20 cellular contexts compared by ENCODE assay signal in the genomic region with DNA sequence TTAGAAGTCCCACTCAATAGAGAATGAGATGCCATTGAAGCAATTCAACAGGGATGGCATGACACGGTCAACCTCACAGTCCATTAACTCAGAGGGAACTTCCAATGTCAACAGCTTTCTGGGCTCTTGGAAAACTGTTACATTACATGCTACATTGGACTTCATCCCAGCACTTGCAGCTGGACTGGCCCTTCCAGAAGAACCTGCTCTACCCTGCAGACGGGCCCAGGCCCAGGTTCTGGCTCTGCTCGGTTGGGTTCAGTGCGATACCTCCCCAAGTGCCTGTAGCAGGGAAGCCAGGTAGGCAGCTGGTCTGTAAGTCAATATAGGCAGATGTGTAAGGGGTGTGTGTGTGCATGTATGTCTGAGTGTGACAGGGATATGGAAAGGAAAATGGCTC. TPM values are rescaled to one million over a fixed set of nuclear protein-coding genes. Genes with fewer than 3 reads are reported as not detected.
DNase-seq lines count a peak whose midpoint lies in the region; ATAC-seq and TF ChIP-seq lines count a peak whose summit lies in the region.
"Had no signal": no experiment of that assay in that cellular context is flagged by ENCODE, and none has a peak within 500 bp of the region (broad histone marks: within the 10 kb centered on the region; RNA-seq: fewer than 3 reads in every experiment).

No MANE protein-coding gene starts in this region.

- dilution Hi-C loops in mammary epithelial cell (cut with HindIII; ENCODE audit: low sequenced_read_pairs), result no loop called here

- 91% methylated on average over 4 of the region's 4 CpGs for WGBS in mammary epithelial cell (ENCODE audit: low coverage, missing lambda C conversion rate)
- 45% methylated on average over 4 of the region's 4 CpGs for WGBS in prostate gland

- H3K36me3 ChIP-seq in breast epithelium (no peaks in the 10 kb centered on the region), mammary epithelial cell (ENCODE audit: insufficient read depth, low read length) (peaks cover 1% of the 10 kb centered on the region), prostate gland (no peaks in the 10 kb centered on the region)
- H3K36me3 ChIP-seq: HAP-1 had no signal

- BruUV-seq in mammary epithelial cell (replicated peaks; lab: Mats Ljungman, UMichigan), result no TSS peak

- TF ChIP-seq CTCF in breast epithelium (IDR thresholded peaks at IDR 0.05), result no peak
- TF ChIP-seq CTCF in mammary epithelial cell (conservative IDR thresholded peaks at IDR 0.05 in 1 of 2, IDR thresholded peaks at IDR 0.05 in 1 of 2; ENCODE audit: extremely low read depth in 1 of 2, insufficient read depth in 1 of 2, low read depth in 1 of 2, low read length in 2 of 2), result no peak
- no peak for TF ChIP-seq CTCF in prostate gland (IDR thresholded peaks at IDR 0.05)

- peak overlapping the region; percentile 8 to 48 for H3K27ac ChIP-seq in breast epithelium
- no peak overlapping the region for H3K27ac ChIP-seq in mammary epithelial cell (ENCODE audit: insufficient read depth, low read depth, low read length)
- no peak overlapping the region for H3K27ac ChIP-seq in prostate gland
- H3K27ac ChIP-seq: 22Rv1, A549, C4-2B, GM23248 had no signal

- ATAC-seq in HG02884 (IDR thresholded peaks at IDR 0.05; ENCODE audit: unreplicated experiment) (no peak), GM21723 (IDR thresholded peaks at IDR 0.05; ENCODE audit: unreplicated experiment) (no peak), GM18868 (IDR thresholded peaks at IDR 0.05; ENCODE audit: unreplicated experiment) (no peak)
- ATAC-seq: A549, GM12878, HepG2 had no signal

- CTCF ChIA-PET in mammary epithelial cell (lab: Charles Lee; ENCODE audit: low non-redundant PET), result no interaction called here

- no peak for TF ChIP-seq POLR2A in breast epithelium (IDR thresholded peaks at IDR 0.05)
- TF ChIP-seq POLR2A in prostate gland (IDR thresholded peaks at IDR 0.05), result no peak

- H3K4me1 ChIP-seq in breast epithelium, result no peaks in the 10 kb centered on the region
- no peaks in the 10 kb centered on the region for H3K4me1 ChIP-seq in mammary epithelial cell (ENCODE audit: insufficient read depth, low read length)
- no peaks in the 10 kb centered on the region for H3K4me1 ChIP-seq in prostate gland (replicated peaks)
- H3K4me1 ChIP-seq: A549, HAP-1 had no signal

- H3K27me3 ChIP-seq in breast epithelium (no peaks in the 10 kb centered on the region), mammary epithelial cell (ENCODE audit: insufficient read depth, low read length) (no peaks in the 10 kb centered on the region), prostate gland (replicated peaks; ENCODE audit: insufficient read depth) (no peaks in the 10 kb centered on the region)

- in situ Hi-C loops in mammary epithelial cell (cut with MboI; ENCODE audit: low sequenced_read_pairs in 2 of 2) (no loop called here), G401 (cut with HindIII; ENCODE audit: low sequenced_read_pairs) (no loop called here)

- no peak overlapping the region for H3K4me3 ChIP-seq in breast epithelium
- no peak overlapping the region for H3K4me3 ChIP-seq in mammary epithelial cell (replicated peaks in 1 of 3; ENCODE audit: insufficient read depth in 1 of 3, low read depth in 2 of 3, low read length in 3 of 3)
- H3K4me3 ChIP-seq in prostate gland, result no peak overlapping the region
- H3K4me3 ChIP-seq: A549, GM12878, GM23248, HAP-1 had no signal

- no peak overlapping the region for H3K9ac ChIP-seq in mammary epithelial cell (ENCODE audit: insufficient read depth, low read length)
- H3K9ac ChIP-seq: GM23248 had no signal

- intact Hi-C loops in breast epithelium (cut with DNase I; ENCODE audit: low total_unique reads), result no loop called here
- intact Hi-C loops in mammary epithelial cell (cut with micrococcal nuclease), result no loop called here
- intact Hi-C loops in prostate gland (cut with DNase I), result no loop called here

- H3K4me2 ChIP-seq in mammary epithelial cell (ENCODE audit: insufficient read depth, low read depth, low read length), result no peak overlapping the region
- H3K4me2 ChIP-seq: A549 had no signal

- no peaks in the 10 kb centered on the region for H4K20me1 ChIP-seq in mammary epithelial cell (ENCODE audit: insufficient read depth, low read length)

- H2AFZ ChIP-seq in mammary epithelial cell (ENCODE audit: low read depth, low read length), result no peak overlapping the region
- H2AFZ ChIP-seq: GM23248 had no signal

- H3K9me3 ChIP-seq in breast epithelium (no peaks in the 10 kb centered on the region), mammary epithelial cell (replicated peaks; ENCODE audit: insufficient read depth, low read length) (no peaks in the 10 kb centered on the region), prostate gland (no peaks in the 10 kb centered on the region)
- H3K9me3 ChIP-seq: A549, HAP-1 had no signal

- DNase-seq in breast epithelium (ENCODE audit: low spot score in 2 of 2) (no peak), mammary epithelial cell (no peak), left kidney (ENCODE audit: low read depth, low spot score) (peak; percentile 29), prostate gland (ENCODE audit: low spot score) (peak; percentile 24), G401 (ENCODE audit: low spot score) (no peak)
- DNase-seq: AML-193; CD4-positive, alpha-beta T cell; DMS153; DMS79 treated with DMSO at 0.1 percent for 48 hours; GM23248 had no signal

- H3K79me2 ChIP-seq in mammary epithelial cell (ENCODE audit: insufficient read depth, low read length), result peaks cover 21% of the 10 kb centered on the region

RNA-seq across cellular contexts. Expression of a gene that starts 12.9 kb away (rescaled TPM):
- total RNA-seq in breast epithelium, result 10 to 100 TPM in 2 of 3 donors, under 1 TPM in 1; 0.48 to 14.7 (median 10.2) TPM
- total RNA-seq in mammary epithelial cell, result 100 to 1,000 TPM in 1 of 2 donors, 10 to 100 TPM in 1; 48.4 to 104 TPM
- polyA plus RNA-seq in mammary epithelial cell, result 24.9 TPM
- polyA minus RNA-seq in mammary epithelial cell, result 79.6 TPM
- 10 to 100 TPM in 1 of 2 donors, 1 to 10 TPM in 1; 1.8 to 59.6 TPM for total RNA-seq in prostate gland
- 0.03 and 0.31 TPM in 2 replicates for total RNA-seq in G401 (2014; rRNA removed; shearing (Covaris generic))
- total RNA-seq: CD4-positive, alpha-beta T cell had no signal
- polyA plus RNA-seq: IgD-negative memory B cell had no signal

Comparison
In these comparisons a context has a peak if more than half of its experiments do, and no peak if none do; other contexts are left out.
1. H3K27ac ChIP-seq: peak in breast epithelium (2 of 2); none in mammary epithelial cell (single experiment) and prostate gland (0 of 2).
2. DNase-seq: peak in left kidney (single experiment) and prostate gland (single experiment); none in breast epithelium (0 of 2), mammary epithelial cell (single experiment) and G401 (single experiment).